In genomic region chr11:77634724-77635123, GRCh38 we compare ENCODE assay signal across 13 cellular contexts. TPM values are rescaled to one million over a fixed set of nuclear protein-coding genes. Genes with fewer than 3 reads are reported as not detected.
DNase-seq lines count a peak whose midpoint lies in the region; ATAC-seq, FAIRE-seq and TF ChIP-seq lines count a peak whose summit lies in the region.
"Had no signal": no experiment of that assay in that cellular context is flagged by ENCODE, and none has a peak within 500 bp of the region (broad histone marks: within the 10 kb centered on the region; RNA-seq: fewer than 3 reads in every experiment).

No MANE protein-coding gene starts in this region.

- TF ChIP-seq RAD21 in K562 (CRISPR knock-in tag; conservative IDR thresholded peaks at IDR 0.05 in 1 of 2, IDR thresholded peaks at IDR 0.05 in 1 of 2), result no peak

- peak; percentile 28 for TF ChIP-seq POLR2A in NB4 (IDR thresholded peaks at IDR 0.05; ENCODE audit: extremely low read depth, insufficient read length)
- no peak for TF ChIP-seq POLR2A in K562 (conservative IDR thresholded peaks at IDR 0.05)

- peak overlapping the region; percentile 59 for H3K4me3 Mint-ChIP-seq in activated T-cell treated with anti-CD3 and anti-CD28 coated beads, Interleukin-2, amount 50 U/mL, for 4 hours
- H3K4me3 Mint-ChIP-seq in stimulated activated naive CD8-positive, alpha-beta T cell treated with anti-CD3 and anti-CD28 coated beads, Interleukin-15, amount 100 ng/mL, for 72 hours, result peak overlapping the region; percentile 94
- H3K4me3 Mint-ChIP-seq: activated B cell treated with CpG ODN at 0.5 μM for 24 hours had no signal

- H3K4me1 ChIP-seq in K562 (replicated peaks in 1 of 2; ENCODE audit: control insufficient read depth in 2 of 2, insufficient read depth in 2 of 2, low read length in 2 of 2), result peaks cover 15 to 17% of the 10 kb centered on the region in 2 experiments

- 23% methylated on average over 7 of the region's 7 CpGs for WGBS in K562 (ENCODE audit: insufficient coverage, low coverage, missing lambda C conversion rate)

- CTCF ChIA-PET in K562 (lab: Yijun Ruan, JAX; ENCODE audit: low intra/inter-chr PET ratio), result interaction anchor here (0.6 kb wide), 1 partner anchor 438 kb away, joined by 4 read pairs; no protein-coding TSS in a partner anchor

- peak overlapping the region in 1 of 2 donors; percentile 33 for H3K27ac Mint-ChIP-seq in stimulated activated naive CD8-positive, alpha-beta T cell treated with anti-CD3 and anti-CD28 coated beads, Interleukin-15, amount 100 ng/mL, for 72 hours
- H3K27ac Mint-ChIP-seq: activated B cell treated with CpG ODN at 0.5 μM for 24 hours had no signal

- no peaks in the 10 kb centered on the region for H3K9me3 Mint-ChIP-seq in activated T-cell treated with anti-CD3 and anti-CD28 coated beads, Interleukin-2, amount 50 U/mL, for 4 hours
- no peaks in the 10 kb centered on the region for H3K9me3 Mint-ChIP-seq in stimulated activated naive CD8-positive, alpha-beta T cell treated with anti-CD3 and anti-CD28 coated beads, Interleukin-15, amount 100 ng/mL, for 72 hours
- H3K9me3 Mint-ChIP-seq: activated B cell treated with CpG ODN at 0.5 μM for 24 hours had no signal

- H3K36me3 Mint-ChIP-seq in activated T-cell treated with anti-CD3 and anti-CD28 coated beads, Interleukin-2, amount 50 U/mL, for 4 hours (ENCODE audit: insufficient read depth), result peaks cover 21% of the 10 kb centered on the region

- H3K9ac ChIP-seq in K562 (ENCODE audit: insufficient read depth in 1 of 2, low read depth in 2 of 2, low read length in 2 of 2), result peak overlapping the region; percentile 36 to 85; a peak in 3 of 4 replicates

- H3K9me3 ChIP-seq in K562 (replicated peaks; ENCODE audit: control insufficient read depth, insufficient read depth, low read depth, low read length), result peaks cover under 1% of the 10 kb centered on the region; the same call in 1 of the 2 replicates
- H3K9me3 ChIP-seq: ovary, uterus had no signal

- no peak for ATAC-seq in activated T-cell treated with anti-CD3 and anti-CD28 coated beads, Interleukin-2, amount 50 U/mL, for 4 hours
- peak; percentile 19 for ATAC-seq in K562
- no peak for ATAC-seq in stimulated activated naive CD8-positive, alpha-beta T cell treated with anti-CD3 and anti-CD28 coated beads, Interleukin-15, amount 100 ng/mL, for 72 hours
- no peak for ATAC-seq in left lobe of liver

- peak; percentile 42 for FAIRE-seq in K562 (lab: Jason Lieb, UNC)

- in situ Hi-C loops in K562 (cut with MboI), result no loop called here

- intact Hi-C loops in K562 (cut with micrococcal nuclease), result no loop called here

- peaks cover 55% of the 10 kb centered on the region for H3K4me1 Mint-ChIP-seq in activated T-cell treated with anti-CD3 and anti-CD28 coated beads, Interleukin-2, amount 50 U/mL, for 4 hours (ENCODE audit: low read depth)
- peaks cover 56% of the 10 kb centered on the region for H3K4me1 Mint-ChIP-seq in stimulated activated naive CD8-positive, alpha-beta T cell treated with anti-CD3 and anti-CD28 coated beads, Interleukin-15, amount 100 ng/mL, for 72 hours

- peak overlapping the region; percentile 78 for H3K27ac ChIP-seq in K562 (ENCODE audit: extremely low read depth, low read depth, low read length)
- H3K27ac ChIP-seq: ovary, uterus had no signal

- TF ChIP-seq EP300 in K562 (IDR thresholded peaks at IDR 0.05; ENCODE audit: low read length), result 0 out of 2 replicates have a peak, but pooled peaks have one; percentile 4

- no peaks in the 10 kb centered on the region for H3K27me3 Mint-ChIP-seq in activated T-cell treated with anti-CD3 and anti-CD28 coated beads, Interleukin-2, amount 50 U/mL, for 4 hours (ENCODE audit: low read depth)
- no peaks in the 10 kb centered on the region for H3K27me3 Mint-ChIP-seq in stimulated activated naive CD8-positive, alpha-beta T cell treated with anti-CD3 and anti-CD28 coated beads, Interleukin-15, amount 100 ng/mL, for 72 hours
- H3K27me3 Mint-ChIP-seq: activated B cell treated with CpG ODN at 0.5 μM for 24 hours had no signal

- no TSS peak for BruUV-seq in K562 (replicated peaks; lab: Mats Ljungman, UMichigan)

- peaks cover 56% of the 10 kb centered on the region for H3K36me3 ChIP-seq in K562 (ENCODE audit: control insufficient read depth, insufficient read depth, low read length)
- H3K36me3 ChIP-seq: ovary, uterus had no signal

- 0 out of 2 replicates have a peak overlapping the region, but pooled peaks have one; percentile 15 for H2AFZ ChIP-seq in K562 (ENCODE audit: low read depth, low read length)

- no peak for DNase-seq in activated T-cell treated with anti-CD3 and anti-CD28 coated beads, Interleukin-2, amount 50 U/mL, for 4 hours
- DNase-seq in activated T-cell treated with anti-CD3 and anti-CD28 coated beads, Interleukin-2, amount 50 U/mL, for 48 hours, result no peak
- peak; percentile 95 for DNase-seq in NB4 (ENCODE audit: low read depth)
- peak in 1 of 4 experiments; percentile 58 for DNase-seq in K562 (ENCODE audit: extremely low read depth in 1 of 4, low spot score in 3 of 4)
- no peak for DNase-seq in stimulated activated naive CD8-positive, alpha-beta T cell treated with anti-CD3 and anti-CD28 coated beads, Interleukin-15, amount 100 ng/mL, for 72 hours
- no peak for DNase-seq in DMS 273 (lab: John Stamatoyannopoulos, UW; ENCODE audit: unreplicated experiment)
- no peak for DNase-seq in left lobe of liver (ENCODE audit: low spot score)
- DNase-seq in stimulated activated CD4-positive, alpha-beta T cell treated with anti-CD3 and anti-CD28 coated beads, Interleukin-2, amount 100 ng/mL, for 24 hours, result no peak
- DNase-seq: activated B cell treated with CpG ODN at 0.5 μM for 24 hours; activated naive CD4-positive, alpha-beta T cell; NCI-H1694 treated with DMSO at 0.1 percent for 48 hours; ovary; uterus had no signal

- H4K20me1 ChIP-seq in K562 (replicated peaks; ENCODE audit: control insufficient read depth, insufficient read depth, low read length), result 0 out of 2 replicates have a peak, but pooled peaks cover 5% of the 10 kb centered on the region

- peaks cover 81% of the 10 kb centered on the region for H3K79me2 ChIP-seq in K562 (ENCODE audit: control insufficient read depth, insufficient read depth, low read length)

- POLR2A ChIA-PET in K562 (lab: Yijun Ruan, JAX), result interaction anchor here (0.5 to 0.7 kb wide), 5 partner anchors 14 to 1472 kb away, joined by 3 to 5 read pairs (median 3); no protein-coding TSS in a partner anchor

- no peaks in the 10 kb centered on the region for H3K9me1 ChIP-seq in K562 (ENCODE audit: control insufficient read depth, insufficient read depth, low read length)

- H3K27me3 ChIP-seq in K562 (ENCODE audit: control insufficient read depth in 2 of 2, insufficient read depth in 2 of 2, low read length in 2 of 2), result no peaks in the 10 kb centered on the region
- H3K27me3 ChIP-seq: ovary, uterus had no signal

- TF ChIP-seq CTCF in NB4 (IDR thresholded peaks at IDR 0.05; ENCODE audit: low read depth, low read length), result no peak
- no peak for TF ChIP-seq CTCF in K562 (IDR thresholded peaks at IDR 0.05 in 2 of 3, conservative IDR thresholded peaks at IDR 0.05 in 1 of 3; ENCODE audit: insufficient read depth in 2 of 3, low read depth in 1 of 3, low read length in 3 of 3)

- H3K4me2 ChIP-seq in K562 (ENCODE audit: insufficient read depth, low read length), result peak overlapping the region; percentile 56

- H3K4me3 ChIP-seq in NB4 (ENCODE audit: low read depth, low read length) (peak overlapping the region; percentile 90), K562 (peak overlapping the region; percentile 12; the same call in 1 of the 2 replicates)
- H3K4me3 ChIP-seq: ovary, uterus had no signal

RNA-seq across cellular contexts. Expression of gene CLNS1A, which starts 2.9 kb away (rescaled TPM):
- total RNA-seq in activated T-cell treated with anti-CD3 and anti-CD28 coated beads, Interleukin-2, amount 50 U/mL, for 4 hours, result 100 to 1,000 TPM; 145 to 159 (median 153) TPM
- total RNA-seq in K562 (2011; cell fraction: chromatin; rRNA removed; ENCODE audit: low replicate concordance), result 163 and 326 TPM in 2 replicates
- total RNA-seq in K562 (2011; cell fraction: nucleolus; rRNA removed), result 82.2 and 103 TPM in 2 replicates
- total RNA-seq in K562 (2011; cell fraction: nucleoplasm; rRNA removed), result 168 and 230 TPM in 2 replicates
- 307 and 311 TPM in 2 replicates for total RNA-seq in K562 (2014; rRNA removed)
- 389 and 460 TPM in 2 replicates for total RNA-seq in K562 (2014; rRNA removed; fragmentation: Illumina TruSeq; extraction: Trizol)
- total RNA-seq in K562 (2015; rRNA removed; fragmentation: Illumina TruSeq; extraction: Trizol), result 326 and 345 TPM in 2 replicates
- total RNA-seq in K562 (2021), result 225 and 234 TPM in 2 replicates
- polyA plus RNA-seq in K562 (2011; rRNA removed), result 334 and 472 TPM in 2 replicates
- polyA plus RNA-seq in K562 (2011; cell fraction: cytosol; rRNA removed), result 164 and 253 TPM in 2 replicates
- polyA plus RNA-seq in K562 (2011; cell fraction: nucleus; rRNA removed), result 104 and 127 TPM in 2 replicates
- polyA plus RNA-seq in K562 (2012), result 249 and 267 TPM in 2 replicates
- 420 and 442 TPM in 2 replicates for polyA plus RNA-seq in K562 (2014; fragmentation: Illumina TruSeq; extraction: Trizol)
- polyA plus RNA-seq in K562 (2014; fragmentation: Nextera tagmentation; extraction: Ambion mirVana), result 100 to 1,000 TPM; 146 to 164 TPM
- 397 and 427 TPM in 2 replicates for polyA plus RNA-seq in K562 (2014; rRNA removed)
- 511 and 540 TPM in 2 replicates for polyA minus RNA-seq in K562 (2011; rRNA and poly(A)+ RNA removed)
- 125 and 149 TPM in 2 replicates for polyA minus RNA-seq in K562 (2011; cell fraction: cytosol; rRNA and poly(A)+ RNA removed)
- polyA minus RNA-seq in K562 (2011; cell fraction: nucleus; rRNA and poly(A)+ RNA removed), result 58.6 and 91.7 TPM in 2 replicates
- total RNA-seq in left lobe of liver, result 41.3 TPM

RNA-seq across cellular contexts. Expression of gene AQP11, which starts 45.0 kb away (rescaled TPM):
- under 1 TPM; 0.22 to 0.33 (median 0.26) TPM for total RNA-seq in activated T-cell treated with anti-CD3 and anti-CD28 coated beads, Interleukin-2, amount 50 U/mL, for 4 hours
- total RNA-seq in K562 (2011; cell fraction: chromatin; rRNA removed; ENCODE audit: low replicate concordance), result 1.1 and 2.0 TPM in 2 replicates
- 2.0 and 2.1 TPM in 2 replicates for total RNA-seq in K562 (2011; cell fraction: nucleolus; rRNA removed)
- total RNA-seq in K562 (2011; cell fraction: nucleoplasm; rRNA removed), result 1.1 and 1.5 TPM in 2 replicates
- 0.36 and 0.45 TPM in 2 replicates for total RNA-seq in K562 (2014; rRNA removed)
- 0.11 and 0.16 TPM in 2 replicates for total RNA-seq in K562 (2014; rRNA removed; fragmentation: Illumina TruSeq; extraction: Trizol)
- total RNA-seq in K562 (2015; rRNA removed; fragmentation: Illumina TruSeq; extraction: Trizol), result 0.25 and 0.34 TPM in 2 replicates
- 0.35 and 0.58 TPM in 2 replicates for total RNA-seq in K562 (2021)
- polyA plus RNA-seq in K562 (2011; rRNA removed), result 0.39 and 0.54 TPM in 2 replicates
- 0.47 and 1.1 TPM in 2 replicates for polyA plus RNA-seq in K562 (2011; cell fraction: cytosol; rRNA removed)
- 3.5 and 6.4 TPM in 2 replicates for polyA plus RNA-seq in K562 (2011; cell fraction: nucleus; rRNA removed)
- 0.83 and 1.5 TPM in 2 replicates for polyA plus RNA-seq in K562 (2012)
- polyA plus RNA-seq in K562 (2014; fragmentation: Illumina TruSeq; extraction: Trizol), result 0.09 and 0.18 TPM in 2 replicates
- 1 to 10 TPM in 1 of 2 experiments, under 1 TPM in 1; 0.42 to 1.0 TPM for polyA plus RNA-seq in K562 (2014; fragmentation: Nextera tagmentation; extraction: Ambion mirVana)
- 0.37 and 0.51 TPM in 2 replicates for polyA plus RNA-seq in K562 (2014; rRNA removed)
- polyA minus RNA-seq in K562 (2011; rRNA and poly(A)+ RNA removed), result 0.18 and 0.39 TPM in 2 replicates
- 0.82 TPM in 1 of 2 replicates, not detected in the other for polyA minus RNA-seq in K562 (2011; cell fraction: cytosol; rRNA and poly(A)+ RNA removed)
- 0.67 and 1.00 TPM in 2 replicates for polyA minus RNA-seq in K562 (2011; cell fraction: nucleus; rRNA and poly(A)+ RNA removed)
- 13.1 TPM for total RNA-seq in left lobe of liver
